Comparison of ENCODE assay signal across 9 cellular contexts in genomic region chr12:31961137-31961536, GRCh38. TPM values are rescaled to one million over a fixed set of nuclear protein-coding genes. Genes with fewer than 3 reads are reported as not detected.
A peak's percentile ranks its signal among the peaks of the same experiment; 100 is the strongest.
DNase-seq lines count a peak whose midpoint lies in the region; ATAC-seq, FAIRE-seq and TF ChIP-seq lines count a peak whose summit lies in the region.
"Had no signal": no experiment of that assay in that cellular context is flagged by ENCODE, and none has a peak within 500 bp of the region (broad histone marks: within the 10 kb centered on the region; RNA-seq: fewer than 3 reads in every experiment).

No MANE protein-coding gene starts in this region.

- ATAC-seq in T-helper 17 cell (no peak), gastroesophageal sphincter (no peak), gastrocnemius medialis (no peak), GM18907 (IDR thresholded peaks at IDR 0.05; ENCODE audit: unreplicated experiment) (no peak)

- TF ChIP-seq POLR2A in gastroesophageal sphincter (IDR thresholded peaks at IDR 0.05) (no peak), gastrocnemius medialis (IDR thresholded peaks at IDR 0.05) (no peak)

- no peak for TF ChIP-seq EP300 in gastroesophageal sphincter (IDR thresholded peaks at IDR 0.05)

- H3K4me3 Mint-ChIP-seq in T-helper 17 cell: peak overlapping the region; percentile 93

- H3K36me3 ChIP-seq in gastroesophageal sphincter: peaks cover 0 to 38% of the 10 kb centered on the region in 2 donors
- H3K36me3 ChIP-seq in gastrocnemius medialis: no peaks in the 10 kb centered on the region

- H3K27ac ChIP-seq in gastroesophageal sphincter (no peak overlapping the region), gastrocnemius medialis (peak overlapping the region in 2 of 4 donors; percentile 46 to 82)

- DNase-seq in GM19239 (ENCODE audit: insufficient read length, low spot score): no peak
- no peak for DNase-seq in T-helper 17 cell
- no peak for DNase-seq in gastrocnemius medialis
- no peak for DNase-seq in NCI-H69 (lab: John Stamatoyannopoulos, UW)
- no peak for DNase-seq in NCI-H2196 treated with DMSO at 0.1 percent for 48 hours (lab: John Stamatoyannopoulos, UW; ENCODE audit: unreplicated experiment)
- DNase-seq in activated gamma-delta T cell (lab: John Stamatoyannopoulos, UW): no peak
- DNase-seq: NCI-H146 had no signal

- intact Hi-C loops in gastrocnemius medialis (cut with DNase I; ENCODE audit: low total_unique reads): loop anchor here (5.0 kb wide), 1 partner anchor 234 kb away; the partner anchor contains the start of gene AMN1

- peaks cover 4 to 64% (median 15%) of the 10 kb centered on the region in 3 donors for H3K4me1 ChIP-seq in gastroesophageal sphincter
- H3K4me1 ChIP-seq in gastrocnemius medialis: peaks cover 25 to 43% of the 10 kb centered on the region in 2 donors

- H3K27me3 ChIP-seq in gastroesophageal sphincter (no peaks in the 10 kb centered on the region), gastrocnemius medialis (no peaks in the 10 kb centered on the region)

- H3K9me3 ChIP-seq in T-helper 17 cell (ENCODE audit: control insufficient read depth, low read length, poor library complexity, severe bottlenecking) (no peaks in the 10 kb centered on the region), gastroesophageal sphincter (no peaks in the 10 kb centered on the region), gastrocnemius medialis (no peaks in the 10 kb centered on the region)

- peak; percentile 54 for FAIRE-seq in GM19239 (lab: Jason Lieb, UNC)

- H3K4me3 ChIP-seq in gastroesophageal sphincter (peak overlapping the region; percentile 58 to 72), gastrocnemius medialis (peak overlapping the region; percentile 62 to 76 (median 68))

- peaks cover 61% of the 10 kb centered on the region for H3K4me1 Mint-ChIP-seq in T-helper 17 cell

- peak overlapping the region; percentile 95 for H3K27ac Mint-ChIP-seq in T-helper 17 cell

- H3K27me3 Mint-ChIP-seq in T-helper 17 cell: no peaks in the 10 kb centered on the region

- TF ChIP-seq CTCF in gastroesophageal sphincter (IDR thresholded peaks at IDR 0.05): no peak
- TF ChIP-seq CTCF in gastrocnemius medialis (IDR thresholded peaks at IDR 0.05 in 4 of 5, conservative IDR thresholded peaks at IDR 0.05 in 1 of 5): no peak

- WGBS in gastroesophageal sphincter (ENCODE audit: low coverage in 1 of 2), 2 donors: 83 to 93% methylated on average over 2 of the region's 2 CpGs

- in situ Hi-C loops in gastrocnemius medialis (cut with MboI; ENCODE audit: low sequenced_read_pairs in 4 of 4): loop anchor here in 3 of 4 donors (10.0 to 25.0 kb wide), 2 partner anchors 236 to 299 kb away; partner anchors contain the start of genes ETFBKMT (in 2 of the 3) and AMN1 (in 1 of the 3)

- H3K36me3 Mint-ChIP-seq in T-helper 17 cell (ENCODE audit: low read depth): peaks cover 9% of the 10 kb centered on the region

RNA-seq across cellular contexts. Expression of gene RESF1, which starts 1.9 kb away (rescaled TPM):
- 100 to 1,000 TPM; 128 to 164 TPM for total RNA-seq in T-helper 17 cell
- 10 to 100 TPM; 29.0 to 52.0 (median 48.1) TPM for total RNA-seq in gastroesophageal sphincter
- total RNA-seq in gastrocnemius medialis: 10 to 100 TPM; 16.0 to 31.7 (median 17.7) TPM
